10 cellular contexts compared by ENCODE assay signal in the genomic region with DNA sequence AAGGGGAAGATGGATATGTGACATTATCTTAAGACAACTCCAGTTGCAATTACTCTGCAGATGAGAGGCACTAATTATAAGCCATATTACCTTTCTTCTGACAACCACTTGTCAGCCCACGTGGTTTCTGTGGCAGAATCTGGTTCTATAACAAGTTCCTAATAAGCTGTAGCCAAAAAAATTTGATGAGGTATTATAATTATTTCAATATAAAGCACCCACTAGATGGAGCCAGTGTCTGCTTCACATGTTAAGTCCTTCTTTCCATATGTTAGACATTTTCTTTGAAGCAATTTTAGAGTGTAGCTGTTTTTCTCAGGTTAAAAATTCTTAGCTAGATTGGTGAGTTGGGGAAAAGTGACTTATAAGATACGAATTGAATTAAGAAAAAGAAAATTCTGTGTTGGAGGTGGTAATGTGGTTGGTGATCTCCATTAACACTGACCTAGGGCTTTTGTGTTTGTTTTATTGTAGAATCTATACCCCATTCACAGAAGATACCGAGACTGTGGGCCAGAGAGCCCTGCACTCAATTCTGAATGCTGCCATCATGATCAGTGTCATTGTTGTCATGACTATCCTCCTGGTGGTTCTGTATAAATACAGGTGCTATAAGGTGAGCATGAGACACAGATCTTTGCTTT. TPM values are rescaled to one million over a fixed set of nuclear protein-coding genes. Genes with fewer than 3 reads are reported as not detected.
DNase-seq lines count a peak whose midpoint lies in the region; ATAC-seq and TF ChIP-seq lines count a peak whose summit lies in the region.
"Had no signal": no experiment of that assay in that cellular context is flagged by ENCODE, and none has a peak within 500 bp of the region (broad histone marks: within the 10 kb centered on the region; RNA-seq: fewer than 3 reads in every experiment).

No MANE protein-coding gene starts in this region.

- peak; percentile 14 to 56 (median 27) for TF ChIP-seq CTCF in gastrocnemius medialis (IDR thresholded peaks at IDR 0.05 in 4 of 5, conservative IDR thresholded peaks at IDR 0.05 in 1 of 5)

- no peaks in the 10 kb centered on the region for H3K9me3 Mint-ChIP-seq in stimulated activated naive CD8-positive, alpha-beta T cell treated with anti-CD3 and anti-CD28 coated beads, Interleukin-15, amount 100 ng/mL, for 72 hours
- H3K9me3 Mint-ChIP-seq: T-cell had no signal

- H3K27ac ChIP-seq in gastrocnemius medialis: no peak overlapping the region

- peaks cover 6% of the 10 kb centered on the region for H3K4me1 Mint-ChIP-seq in stimulated activated naive CD8-positive, alpha-beta T cell treated with anti-CD3 and anti-CD28 coated beads, Interleukin-15, amount 100 ng/mL, for 72 hours
- H3K4me1 Mint-ChIP-seq: T-cell had no signal

- no peaks in the 10 kb centered on the region for H3K27me3 ChIP-seq in gastrocnemius medialis

- H3K4me3 ChIP-seq in gastrocnemius medialis: no peak overlapping the region

- peaks cover 0 to 3% of the 10 kb centered on the region in 2 donors for H3K4me1 ChIP-seq in gastrocnemius medialis

- no peak for ATAC-seq in gastrocnemius medialis
- no peak for ATAC-seq in stimulated activated naive CD8-positive, alpha-beta T cell treated with anti-CD3 and anti-CD28 coated beads, Interleukin-15, amount 100 ng/mL, for 72 hours
- ATAC-seq in HG02610 (IDR thresholded peaks at IDR 0.05; ENCODE audit: unreplicated experiment): no peak
- ATAC-seq: T-cell had no signal

- H3K27me3 Mint-ChIP-seq in stimulated activated naive CD8-positive, alpha-beta T cell treated with anti-CD3 and anti-CD28 coated beads, Interleukin-15, amount 100 ng/mL, for 72 hours: no peaks in the 10 kb centered on the region
- H3K27me3 Mint-ChIP-seq: T-cell had no signal

- no peak for TF ChIP-seq POLR2A in gastrocnemius medialis (IDR thresholded peaks at IDR 0.05)

- no peak overlapping the region for H3K4me3 Mint-ChIP-seq in stimulated activated naive CD8-positive, alpha-beta T cell treated with anti-CD3 and anti-CD28 coated beads, Interleukin-15, amount 100 ng/mL, for 72 hours
- H3K4me3 Mint-ChIP-seq: T-cell had no signal

- in situ Hi-C loops in gastrocnemius medialis (cut with MboI; ENCODE audit: low sequenced_read_pairs in 4 of 4): loop anchor here in 2 of 4 donors (10.0 to 25.0 kb wide), 2 partner anchors 289 to 292 kb away; a partner anchor contains a TSS

- no peak overlapping the region for H3K27ac Mint-ChIP-seq in stimulated activated naive CD8-positive, alpha-beta T cell treated with anti-CD3 and anti-CD28 coated beads, Interleukin-15, amount 100 ng/mL, for 72 hours
- H3K27ac Mint-ChIP-seq: T-cell had no signal

- peaks cover 0 to 66% of the 10 kb centered on the region in 2 donors for H3K36me3 ChIP-seq in gastrocnemius medialis

- intact Hi-C loops in gastrocnemius medialis (cut with DNase I; ENCODE audit: low total_unique reads): loop anchor here (2.0 to 10.0 kb wide), 2 partner anchors 102 to 300 kb away; no protein-coding TSS in a partner anchor

- H3K9me3 ChIP-seq in gastrocnemius medialis: no peaks in the 10 kb centered on the region

- DNase-seq in COR-L47 (lab: John Stamatoyannopoulos, UW) (peak; percentile 31), HCEC 1CT (peak; percentile 30), RPMI8226 (peak; percentile 25), fibroblast of peridontal ligament (ENCODE audit: extremely low read depth) (peak; percentile 82), gastrocnemius medialis (no peak)
- no peak for DNase-seq in stimulated activated naive CD8-positive, alpha-beta T cell treated with anti-CD3 and anti-CD28 coated beads, Interleukin-15, amount 100 ng/mL, for 72 hours
- DNase-seq in stimulated activated CD4-positive, alpha-beta T cell treated with anti-CD3 and anti-CD28 coated beads, Interleukin-4, amount 100 ng/mL, for 1 hour: no peak
- DNase-seq: right cardiac atrium had no signal

RNA-seq across cellular contexts. Expression of a gene that starts 36.9 kb away (rescaled TPM):
- total RNA-seq in gastrocnemius medialis: 10 to 100 TPM; 21.4 to 49.0 (median 24.5) TPM

Comparison
In these comparisons a context has a peak if more than half of its experiments do, and no peak if none do; other contexts are left out.
1. DNase-seq: peak in COR-L47 (single experiment), HCEC 1CT (single experiment), RPMI8226 (single experiment) and fibroblast of peridontal ligament (single experiment); none in gastrocnemius medialis (0 of 2), stimulated activated naive CD8-positive, alpha-beta T cell treated with anti-CD3 and anti-CD28 coated beads, Interleukin-15, amount 100 ng/mL, for 72 hours (0 of 2) and stimulated activated CD4-positive, alpha-beta T cell treated with anti-CD3 and anti-CD28 coated beads, Interleukin-4, amount 100 ng/mL, for 1 hour (single experiment).